Comparison of ENCODE assay signal across 14 cellular contexts in genomic region chr1:116351914-116352313, GRCh38.
"Had no signal": no experiment of that assay in that cellular context is flagged by ENCODE, and none has a peak within 500 bp of the region (broad histone marks: within the 10 kb centered on the region; RNA-seq: fewer than 3 reads in every experiment).

No MANE protein-coding gene starts in this region.

- H3K4me3 Mint-ChIP-seq: activated B cell treated with CpG ODN at 0.5 μM for 24 hours; activated CD4-positive, alpha-beta T cell treated with anti-CD3 and anti-CD28 coated beads, Interleukin-2, amount 10 ng/mL, durations not matched to agents 7 days and 5 days; natural killer cell treated with Interleukin-12 subunit alpha and Interleukin-12 subunit beta and Interleukin-15 and Interleukin-18, amount 100 ng/mL, for 72 hours; stimulated activated naive B cell treated with anti-CD40 and anti-IgM and Interleukin-4, amounts not matched to agents 10 μg/mL and 1 μg/mL and 100 μg/mL, for 72 hours had no signal

- H3K4me2 ChIP-seq: hepatocyte had no signal

- H3K27me3 ChIP-seq: cardiac muscle cell, esophagus muscularis mucosa, hepatocyte, transverse colon, vagina had no signal

- H3K4me3 ChIP-seq: cardiac muscle cell, esophagus muscularis mucosa, hepatocyte, skin epidermis, transverse colon, vagina had no signal

- H3K4me1 Mint-ChIP-seq: stimulated activated naive B cell treated with anti-CD40 and anti-IgM and Interleukin-4, amounts not matched to agents 10 μg/mL and 1 μg/mL and 100 μg/mL, for 72 hours had no signal

- H3K27ac ChIP-seq: cardiac muscle cell, esophagus muscularis mucosa, hepatocyte, transverse colon, vagina had no signal

- H3K9me3 Mint-ChIP-seq: natural killer cell treated with Interleukin-12 subunit alpha and Interleukin-12 subunit beta and Interleukin-15 and Interleukin-18, amount 100 ng/mL, for 72 hours had no signal

- H2AFZ ChIP-seq: hepatocyte had no signal

- H3K79me2 ChIP-seq: hepatocyte had no signal

- H3K36me3 ChIP-seq: cardiac muscle cell, esophagus muscularis mucosa, transverse colon, vagina had no signal

- H3K27me3 Mint-ChIP-seq: activated CD4-positive, alpha-beta T cell treated with anti-CD3 and anti-CD28 coated beads, Interleukin-2, amount 10 ng/mL, durations not matched to agents 7 days and 5 days had no signal

- H3K9me3 ChIP-seq: esophagus muscularis mucosa, transverse colon, vagina had no signal

- DNase-seq: activated B cell treated with CpG ODN at 0.5 μM for 24 hours; kidney; mesendoderm; nucleus accumbens; stimulated activated naive B cell treated with anti-CD40 and anti-IgM and Interleukin-4, amounts not matched to agents 10 μg/mL and 1 μg/mL and 100 μg/mL, for 72 hours; substantia nigra; transverse colon had no signal

- ATAC-seq: stimulated activated naive B cell treated with anti-CD40 and anti-IgM and Interleukin-4, amounts not matched to agents 10 μg/mL and 1 μg/mL and 100 μg/mL, for 72 hours had no signal

- H3K36me3 Mint-ChIP-seq: natural killer cell treated with Interleukin-12 subunit alpha and Interleukin-12 subunit beta and Interleukin-15 and Interleukin-18, amount 100 ng/mL, for 72 hours; stimulated activated naive B cell treated with anti-CD40 and anti-IgM and Interleukin-4, amounts not matched to agents 10 μg/mL and 1 μg/mL and 100 μg/mL, for 72 hours had no signal

- FAIRE-seq: kidney had no signal

- H3K4me1 ChIP-seq: vagina had no signal
